11 cellular contexts compared by ENCODE assay signal in the genomic region with DNA sequence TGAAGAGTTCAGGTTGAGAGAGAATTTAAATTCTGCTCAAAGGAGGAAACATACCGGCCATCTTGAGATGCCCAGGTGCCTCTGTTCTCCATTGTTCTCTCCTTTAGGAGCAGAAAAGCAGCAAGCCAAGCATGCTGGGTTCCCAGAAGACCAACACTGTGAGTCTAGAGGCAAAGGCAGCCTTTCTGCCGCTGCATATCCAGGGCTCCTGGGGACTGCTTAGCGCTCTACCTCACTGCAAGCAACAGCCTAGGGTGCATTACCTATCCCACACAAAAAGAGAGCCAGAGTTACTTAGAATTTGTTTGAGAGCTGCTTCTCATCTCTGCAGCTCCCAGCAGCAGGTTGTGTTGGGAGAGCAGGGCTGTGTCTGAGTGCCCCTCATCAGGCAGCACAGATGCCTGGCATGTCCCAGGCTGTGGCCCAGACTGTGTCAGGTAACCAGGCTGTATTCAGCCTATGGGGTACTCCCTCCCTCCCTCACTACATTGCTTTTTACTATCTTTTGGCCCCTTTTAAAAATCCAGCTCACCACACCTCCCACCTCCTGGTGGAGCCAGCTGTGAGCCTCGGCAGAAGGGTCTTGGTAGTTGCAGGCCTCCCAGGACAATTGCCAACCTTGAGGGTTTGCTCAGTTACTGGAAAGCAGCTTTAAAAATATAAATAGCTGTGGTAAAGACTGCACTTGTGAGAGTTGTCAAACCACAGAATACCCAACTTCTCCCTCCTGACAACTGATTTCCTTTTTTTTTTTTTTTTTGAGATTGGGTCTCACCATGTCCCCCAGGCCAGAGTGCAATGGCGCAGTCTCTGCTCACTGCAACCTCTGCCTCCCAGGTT. TPM values are rescaled to one million over a fixed set of nuclear protein-coding genes. Genes with fewer than 3 reads are reported as not detected.
DNase-seq lines count a peak whose midpoint lies in the region; ATAC-seq and TF ChIP-seq lines count a peak whose summit lies in the region.
"Had no signal": no experiment of that assay in that cellular context is flagged by ENCODE, and none has a peak within 500 bp of the region (broad histone marks: within the 10 kb centered on the region; RNA-seq: fewer than 3 reads in every experiment).

No MANE protein-coding gene starts in this region.

- H3K27me3 Mint-ChIP-seq in activated CD4-positive, alpha-beta T cell treated with anti-CD3 and anti-CD28 coated beads, Interleukin-2, amount 10 ng/mL, durations not matched to agents 7 days and 5 days = no peaks in the 10 kb centered on the region
- peaks cover 11% of the 10 kb centered on the region for H3K27me3 Mint-ChIP-seq in stimulated activated memory B cell treated with anti-CD40 and anti-IgM and Interleukin-4, amounts not matched to agents 10 μg/mL and 1 μg/mL and 100 μg/mL, for 72 hours

- H3K4me1 Mint-ChIP-seq in activated CD4-positive, alpha-beta T cell treated with anti-CD3 and anti-CD28 coated beads, Interleukin-2, amount 10 ng/mL, durations not matched to agents 7 days and 5 days = peaks cover 31% of the 10 kb centered on the region
- peaks cover 33% of the 10 kb centered on the region for H3K4me1 Mint-ChIP-seq in stimulated activated memory B cell treated with anti-CD40 and anti-IgM and Interleukin-4, amounts not matched to agents 10 μg/mL and 1 μg/mL and 100 μg/mL, for 72 hours

- in situ Hi-C loops in ACHN (cut with HindIII; ENCODE audit: low pct_ligation_motif_present, low pct_unique_long_range_greater_than_20kb, low sequenced_read_pairs) = no loop called here

- no peak overlapping the region for H3K4me3 Mint-ChIP-seq in activated CD4-positive, alpha-beta T cell treated with anti-CD3 and anti-CD28 coated beads, Interleukin-2, amount 10 ng/mL, durations not matched to agents 7 days and 5 days
- no peak overlapping the region for H3K4me3 Mint-ChIP-seq in stimulated activated memory B cell treated with anti-CD40 and anti-IgM and Interleukin-4, amounts not matched to agents 10 μg/mL and 1 μg/mL and 100 μg/mL, for 72 hours

- DNase-seq in activated CD4-positive, alpha-beta T cell treated with anti-CD3 and anti-CD28 coated beads, Interleukin-2, amount 10 ng/mL, durations not matched to agents 7 days and 5 days = no peak
- DNase-seq in activated CD4-positive, alpha-beta T cell treated with anti-CD3 and anti-CD28 coated beads, Interleukin-2, amount 50 U/mL, for 1 hour = no peak
- DNase-seq in RWPE1 (ENCODE audit: low spot score) (no peak), ureter (ENCODE audit: low spot score) (no peak), ACHN (no peak), ecto neural progenitor cell (ENCODE audit: low spot score) (no peak)
- DNase-seq: NCI-H187 had no signal

- ATAC-seq in HG02973 (IDR thresholded peaks at IDR 0.05; ENCODE audit: unreplicated experiment) = peak; percentile 58
- peak; percentile 80 for ATAC-seq in stimulated activated memory B cell treated with anti-CD40 and anti-IgM and Interleukin-4, amounts not matched to agents 10 μg/mL and 1 μg/mL and 100 μg/mL, for 72 hours

- peak overlapping the region; percentile 83 for H3K27ac Mint-ChIP-seq in activated CD4-positive, alpha-beta T cell treated with anti-CD3 and anti-CD28 coated beads, Interleukin-2, amount 10 ng/mL, durations not matched to agents 7 days and 5 days
- peak overlapping the region; percentile 72 for H3K27ac Mint-ChIP-seq in stimulated activated memory B cell treated with anti-CD40 and anti-IgM and Interleukin-4, amounts not matched to agents 10 μg/mL and 1 μg/mL and 100 μg/mL, for 72 hours
- H3K27ac Mint-ChIP-seq: activated naive CD4-positive, alpha-beta T cell treated with anti-CD3 and anti-CD28 coated beads, Interleukin-2, amount 50 U/mL, for 72 hours had no signal

- TF ChIP-seq CTCF in RWPE1 (conservative IDR thresholded peaks at IDR 0.05; ENCODE audit: low read depth) = no peak

- CTCF ChIA-PET in activated CD4-positive, alpha-beta T cell treated with anti-CD3 and anti-CD28 coated beads, Interleukin-2, amount 10 ng/mL, durations not matched to agents 7 days and 5 days (lab: Charles Lee) = interaction anchor here (0.9 to 1.0 kb wide), 2 partner anchors 98 to 144 kb away, joined by 3 read pairs; no protein-coding TSS in a partner anchor
- CTCF ChIA-PET in RWPE1 (lab: Yijun Ruan, JAX) = interaction anchor here (0.6 to 0.7 kb wide), 2 partner anchors 77 to 220 kb away, joined by 3 read pairs; no protein-coding TSS in a partner anchor

- H3K36me3 Mint-ChIP-seq in activated CD4-positive, alpha-beta T cell treated with anti-CD3 and anti-CD28 coated beads, Interleukin-2, amount 10 ng/mL, durations not matched to agents 7 days and 5 days (ENCODE audit: low read depth) = no peaks in the 10 kb centered on the region
- H3K36me3 Mint-ChIP-seq in stimulated activated memory B cell treated with anti-CD40 and anti-IgM and Interleukin-4, amounts not matched to agents 10 μg/mL and 1 μg/mL and 100 μg/mL, for 72 hours = no peaks in the 10 kb centered on the region
- H3K36me3 Mint-ChIP-seq: activated naive CD4-positive, alpha-beta T cell treated with anti-CD3 and anti-CD28 coated beads, Interleukin-2, amount 50 U/mL, for 72 hours had no signal

- POLR2A ChIA-PET in activated CD4-positive, alpha-beta T cell treated with anti-CD3 and anti-CD28 coated beads, Interleukin-2, amount 10 ng/mL, durations not matched to agents 7 days and 5 days (lab: Charles Lee) = no interaction called here
- POLR2A ChIA-PET in RWPE1 (lab: Yijun Ruan, JAX; ENCODE audit: low non-redundant PET) = interaction anchor here (0.6 kb wide), 1 partner anchor 145 kb away, joined by 3 read pairs; no protein-coding TSS in a partner anchor

- H3K27ac ChIP-seq in RWPE1 = peak overlapping the region; percentile 62

- H3K9me3 Mint-ChIP-seq in activated CD4-positive, alpha-beta T cell treated with anti-CD3 and anti-CD28 coated beads, Interleukin-2, amount 10 ng/mL, durations not matched to agents 7 days and 5 days = no peaks in the 10 kb centered on the region
- H3K9me3 Mint-ChIP-seq in stimulated activated memory B cell treated with anti-CD40 and anti-IgM and Interleukin-4, amounts not matched to agents 10 μg/mL and 1 μg/mL and 100 μg/mL, for 72 hours = no peaks in the 10 kb centered on the region
- H3K9me3 Mint-ChIP-seq: activated naive CD4-positive, alpha-beta T cell treated with anti-CD3 and anti-CD28 coated beads, Interleukin-2, amount 50 U/mL, for 72 hours had no signal

RNA-seq across cellular contexts. Expression of a gene that starts 30.2 kb away (rescaled TPM):
- total RNA-seq in activated CD4-positive, alpha-beta T cell treated with anti-CD3 and anti-CD28 coated beads, Interleukin-2, amount 10 ng/mL, durations not matched to agents 7 days and 5 days = under 1 TPM in 1 of 2 experiments, not detected in 1; 0.27 TPM
- 2.5 TPM for total RNA-seq in ureter
- total RNA-seq: activated naive CD4-positive, alpha-beta T cell treated with anti-CD3 and anti-CD28 coated beads, Interleukin-2, amount 50 U/mL, for 72 hours; kidney epithelial cell had no signal
